In genomic region chr2:1681323-1682310, GRCh38 we compare ENCODE assay signal across 28 cellular contexts.
DNase-seq lines count a peak whose midpoint lies in the region; ATAC-seq, FAIRE-seq and TF ChIP-seq lines count a peak whose summit lies in the region.
"Had no signal": no experiment of that assay in that cellular context is flagged by ENCODE, and none has a peak within 500 bp of the region (broad histone marks: within the 10 kb centered on the region; RNA-seq: fewer than 3 reads in every experiment).

No MANE protein-coding gene starts in this region.

- no peaks in the 10 kb centered on the region for H3K4me1 ChIP-seq in testis
- H3K4me1 ChIP-seq: body of pancreas, transverse colon had no signal

- H3K36me3 ChIP-seq in testis (ENCODE audit: low read depth, missing control alignments) = no peaks in the 10 kb centered on the region
- H3K36me3 ChIP-seq: transverse colon had no signal

- peak; percentile 32 for DNase-seq in activated CD8-positive, alpha-beta memory T cell treated with anti-CD3 and anti-CD28 coated beads for 24 hours
- no peak for DNase-seq in activated CD8-positive, alpha-beta memory T cell treated with anti-CD3 and anti-CD28 coated beads, Interleukin-2, amount 50 U/mL, for 48 hours
- DNase-seq in endothelial cell (ENCODE audit: low spot score) (no peak), testis (peak; percentile 12), GM12891 (ENCODE audit: insufficient read length, low spot score) (no peak), NCI-H1694 treated with DMSO at 0.1 percent for 48 hours (lab: John Stamatoyannopoulos, UW) (no peak)
- DNase-seq: activated CD4-positive, alpha-beta memory T cell treated with anti-CD3 and anti-CD28 coated beads for 36 hours; activated gamma-delta T cell; activated naive CD8-positive, alpha-beta T cell treated with anti-CD3 and anti-CD28 coated beads, Interleukin-2, amount 50 U/mL, for 24 hours; body of pancreas; CD8-positive, alpha-beta memory T cell; effector memory CD8-positive, alpha-beta T cell; foreskin melanocyte; hypothalamus; mammary epithelial cell; NCI-H510A treated with DMSO at 0.1 percent for 48 hours; PC-3; stimulated activated CD4-positive, alpha-beta T cell treated with anti-CD3 and anti-CD28 coated beads, Interleukin-4, amount 100 ng/mL, for 4 hours; stimulated activated naive CD4-positive, alpha-beta T cell; T-helper 1 cell; transverse colon had no signal

- intact Hi-C loops in testis (cut with DNase I; ENCODE audit: low total_unique reads) = no loop called here

- H3K9me3 Mint-ChIP-seq in endothelial cell (ENCODE audit: unreplicated experiment) = no peaks in the 10 kb centered on the region
- no peaks in the 10 kb centered on the region for H3K9me3 Mint-ChIP-seq in nephron
- H3K9me3 Mint-ChIP-seq: activated CD4-positive, alpha-beta memory T cell treated with anti-CD3 and anti-CD28 coated beads for 36 hours; activated naive CD8-positive, alpha-beta T cell treated with anti-CD3 and anti-CD28 coated beads, Interleukin-2, amount 50 U/mL, for 24 hours had no signal

- H3K36me3 Mint-ChIP-seq in endothelial cell (ENCODE audit: low read depth, unreplicated experiment) = peaks cover 30% of the 10 kb centered on the region
- peaks cover 41% of the 10 kb centered on the region for H3K36me3 Mint-ChIP-seq in nephron (ENCODE audit: low read depth)
- H3K36me3 Mint-ChIP-seq: activated CD4-positive, alpha-beta memory T cell treated with anti-CD3 and anti-CD28 coated beads for 36 hours; CD8-positive, alpha-beta memory T cell had no signal

- no peaks in the 10 kb centered on the region for H3K9me3 ChIP-seq in testis
- H3K9me3 ChIP-seq: body of pancreas, SJCRH30, transverse colon had no signal

- no peak for ATAC-seq in HG02571 (IDR thresholded peaks at IDR 0.05; ENCODE audit: unreplicated experiment)
- ATAC-seq: activated naive CD8-positive, alpha-beta T cell treated with anti-CD3 and anti-CD28 coated beads, Interleukin-2, amount 50 U/mL, for 24 hours; body of pancreas; effector memory CD8-positive, alpha-beta T cell; esophagus mucosa; PC-3 had no signal

- H3K4me3 ChIP-seq in testis = no peak overlapping the region
- H3K4me3 ChIP-seq: body of pancreas, SJCRH30, transverse colon had no signal

- 85 to 89% methylated on average over 14 to 20 of the region's 20 CpGs for WGBS in testis, 2 donors

- TF ChIP-seq CTCF in endothelial cell (IDR thresholded peaks at IDR 0.05; ENCODE audit: unreplicated experiment) (no peak), nephron (IDR thresholded peaks at IDR 0.05; ENCODE audit: unreplicated experiment in 3 of 3) (no peak), testis (IDR thresholded peaks at IDR 0.05) (no peak)

- H3K27ac Mint-ChIP-seq in endothelial cell (ENCODE audit: unreplicated experiment) (peak overlapping the region; percentile 62), nephron (peak overlapping the region in 2 of 3 experiments; percentile 60 to 61)
- H3K27ac Mint-ChIP-seq: activated CD4-positive, alpha-beta memory T cell treated with anti-CD3 and anti-CD28 coated beads for 36 hours; activated naive CD8-positive, alpha-beta T cell treated with anti-CD3 and anti-CD28 coated beads, Interleukin-2, amount 50 U/mL, for 24 hours; CD8-positive, alpha-beta memory T cell; effector memory CD8-positive, alpha-beta T cell had no signal

- peaks cover 15% of the 10 kb centered on the region for H3K4me1 Mint-ChIP-seq in endothelial cell (ENCODE audit: unreplicated experiment)
- H3K4me1 Mint-ChIP-seq in nephron = peaks cover 12% of the 10 kb centered on the region
- H3K4me1 Mint-ChIP-seq: activated naive CD8-positive, alpha-beta T cell treated with anti-CD3 and anti-CD28 coated beads, Interleukin-2, amount 50 U/mL, for 24 hours; CD8-positive, alpha-beta memory T cell had no signal

- H3K27me3 ChIP-seq in testis = no peaks in the 10 kb centered on the region
- H3K27me3 ChIP-seq: body of pancreas, SJCRH30, transverse colon had no signal

- FAIRE-seq in GM12891 (lab: Jason Lieb, UNC) = no peak
- FAIRE-seq: colon, islet of Langerhans had no signal

- TF ChIP-seq POLR2A in testis (IDR thresholded peaks at IDR 0.05) (no peak), GM12891 (IDR thresholded peaks at IDR 0.05; ENCODE audit: low read depth, low read length) (no peak)

- no peak overlapping the region for H3K27ac ChIP-seq in testis
- H3K27ac ChIP-seq: 22Rv1, body of pancreas, SJCRH30, transverse colon had no signal

- H3K27me3 Mint-ChIP-seq in endothelial cell (ENCODE audit: unreplicated experiment) = peaks cover 18% of the 10 kb centered on the region
- H3K27me3 Mint-ChIP-seq in nephron (ENCODE audit: low read depth) = no peaks in the 10 kb centered on the region
- H3K27me3 Mint-ChIP-seq: activated CD4-positive, alpha-beta memory T cell treated with anti-CD3 and anti-CD28 coated beads for 36 hours; activated naive CD8-positive, alpha-beta T cell treated with anti-CD3 and anti-CD28 coated beads, Interleukin-2, amount 50 U/mL, for 24 hours; CD8-positive, alpha-beta memory T cell had no signal

- H3K4me3 Mint-ChIP-seq in endothelial cell (ENCODE audit: unreplicated experiment) = peak overlapping the region; percentile 27
- no peak overlapping the region for H3K4me3 Mint-ChIP-seq in nephron
- H3K4me3 Mint-ChIP-seq: activated CD4-positive, alpha-beta memory T cell treated with anti-CD3 and anti-CD28 coated beads for 36 hours; activated naive CD8-positive, alpha-beta T cell treated with anti-CD3 and anti-CD28 coated beads, Interleukin-2, amount 50 U/mL, for 24 hours; CD8-positive, alpha-beta memory T cell; effector memory CD8-positive, alpha-beta T cell had no signal

TF ChIP-seq in GM12891, 5 proteins besides CTCF, POLR2A, EP300 and RAD21:
- TF ChIP-seq PAX5 (IDR thresholded peaks at IDR 0.05; ENCODE audit: insufficient read depth, low read length, severe bottlenecking) = no peak
- no peak for TF ChIP-seq POLR2AphosphoS5 (IDR thresholded peaks at IDR 0.05; ENCODE audit: low read depth, low read length)
- no peak for TF ChIP-seq TAF1 (IDR thresholded peaks at IDR 0.05; ENCODE audit: low read depth, low read length)

Comparison
In these comparisons a context has a peak if more than half of its experiments do, and no peak if none do; other contexts are left out.
1. DNase-seq: peak in activated CD8-positive, alpha-beta memory T cell treated with anti-CD3 and anti-CD28 coated beads for 24 hours (single experiment) and testis (single experiment); none in activated CD8-positive, alpha-beta memory T cell treated with anti-CD3 and anti-CD28 coated beads, Interleukin-2, amount 50 U/mL, for 48 hours (single experiment), endothelial cell (single experiment), GM12891 (single experiment) and NCI-H1694 treated with DMSO at 0.1 percent for 48 hours (single experiment).